8 cellular contexts compared by ENCODE assay signal in the genomic region with DNA sequence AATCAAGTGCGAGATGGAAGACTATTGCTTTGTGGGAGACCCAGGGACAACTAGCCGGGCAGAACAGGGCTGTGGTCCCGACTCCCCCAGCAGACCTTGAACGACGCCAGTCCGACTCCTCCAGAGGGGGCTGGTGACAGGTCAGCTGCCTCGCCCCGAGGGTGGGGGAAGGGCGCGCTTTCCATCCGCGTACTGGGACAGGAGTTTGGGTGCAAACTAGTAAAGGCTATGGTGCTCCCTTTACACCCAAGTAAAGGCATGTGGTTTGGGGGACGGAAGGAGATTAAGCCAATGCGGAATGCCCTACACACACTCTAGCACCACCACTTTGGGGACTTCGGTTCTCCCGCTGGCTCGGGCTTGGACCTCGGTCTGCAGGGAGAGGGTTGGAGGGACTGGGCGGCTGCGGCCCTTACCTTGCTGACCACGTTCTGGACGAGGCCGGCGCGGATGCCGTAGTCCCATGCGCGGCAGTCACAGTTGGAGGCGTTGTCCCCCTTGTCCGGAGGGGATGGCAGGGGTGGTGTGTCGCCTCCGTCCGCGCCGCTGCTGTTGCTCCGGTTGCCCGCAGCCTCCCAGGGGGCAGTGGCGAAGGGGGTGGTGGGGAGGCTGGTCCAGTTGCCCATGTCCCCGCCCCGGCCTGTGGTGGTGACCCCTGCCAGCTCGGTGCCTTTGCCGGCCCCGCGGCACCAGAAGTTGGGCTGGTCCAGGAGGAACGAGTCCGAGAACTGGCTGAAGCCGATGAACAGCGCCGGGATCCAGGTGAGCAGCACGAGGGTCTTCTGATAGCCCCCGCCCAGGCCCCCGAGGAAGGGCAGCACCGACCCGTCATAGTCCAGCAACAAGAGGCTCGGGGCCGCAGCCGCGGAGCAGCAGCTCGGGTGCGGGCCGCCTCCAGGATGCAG.
DNase-seq lines count a peak whose midpoint lies in the region; TF ChIP-seq lines count a peak whose summit lies in the region.

No MANE protein-coding gene starts in this region.

- no peak for DNase-seq in AG09309 (ENCODE audit: low read depth)
- DNase-seq in HAP-1 (ENCODE audit: low spot score in 2 of 2), result peak in 1 of 2 experiments; percentile 65
- DNase-seq in amygdala (lab: John Stamatoyannopoulos, UW), result peak in 34 of 56 donors; percentile 11 to 72 (median 45)
- DNase-seq in stimulated activated CD4-positive, alpha-beta T cell treated with anti-CD3 and anti-CD28 coated beads, Interleukin-2, amount 100 ng/mL, for 24 hours, result peak; percentile 25 to 38
- no peak for DNase-seq in GM19240 (ENCODE audit: insufficient read length, low spot score)
- DNase-seq in NCI-H1436 treated with DMSO at 0.1 percent for 48 hours (lab: John Stamatoyannopoulos, UW), result no peak
- no peak for DNase-seq in NCI-H1694 (lab: John Stamatoyannopoulos, UW)

- no peaks in the 10 kb centered on the region for H3K36me3 ChIP-seq in HAP-1 (replicated peaks)

- H3K4me3 ChIP-seq in AG09309 (ENCODE audit: control insufficient read depth, low read depth, low read length) (peak overlapping the region; percentile 65), HAP-1 (peak overlapping the region; percentile 56), iPS-18c (ENCODE audit: insufficient read depth, low read depth, low read length) (peak overlapping the region; percentile 75)

- H3K9me3 ChIP-seq in HAP-1 (no peaks in the 10 kb centered on the region), iPS-18c (ENCODE audit: control insufficient read depth, insufficient read depth, low read length) (no peaks in the 10 kb centered on the region)

- TF ChIP-seq CTCF in AG09309 (IDR thresholded peaks at IDR 0.05; ENCODE audit: control insufficient read depth, insufficient read depth, low read depth, low read length, missing control alignments), result no peak

- H3K4me1 ChIP-seq in HAP-1, result peaks cover 20% of the 10 kb centered on the region

- in situ Hi-C loops in HAP-1 (cut with MboI; ENCODE audit: low sequenced_read_pairs), result no loop called here

- no peaks in the 10 kb centered on the region for H3K27me3 ChIP-seq in HAP-1 (ENCODE audit: low read depth)

Comparison
In these comparisons a context has a peak if more than half of its experiments do, and no peak if none do; other contexts are left out.
1. DNase-seq: peak in amygdala (34 of 56) and stimulated activated CD4-positive, alpha-beta T cell treated with anti-CD3 and anti-CD28 coated beads, Interleukin-2, amount 100 ng/mL, for 24 hours (2 of 2); none in AG09309 (single experiment), GM19240 (single experiment), NCI-H1436 treated with DMSO at 0.1 percent for 48 hours (single experiment) and NCI-H1694 (single experiment).
2. Peak in every context shown above with its lines, with median percentiles within 50 percentile points of each other: H3K4me3 ChIP-seq.